In genomic region chr2:241768251-241768711, GRCh38 we compare ENCODE assay signal across 1 cellular context.
TF ChIP-seq lines count a peak whose summit lies in the region.

No MANE protein-coding gene starts in this region.

TF ChIP-seq in WTC11, 78 proteins besides CTCF, POLR2A, EP300 and RAD21 (continued from another document):
- no peak for TF ChIP-seq ATF6 (CRISPR knock-in tag; IDR thresholded peaks at IDR 0.05)
- TF ChIP-seq STAT6 (CRISPR knock-in tag; conservative IDR thresholded peaks at IDR 0.05; ENCODE audit: low read depth): no peak
